Comparison of ENCODE assay signal across 15 cellular contexts in genomic region chr2:32611366-32611765, GRCh38.
"Had no signal": no experiment of that assay in that cellular context is flagged by ENCODE, and none has a peak within 500 bp of the region (broad histone marks: within the 10 kb centered on the region; RNA-seq: fewer than 3 reads in every experiment).

No MANE protein-coding gene starts in this region.

- H3K9me3 ChIP-seq: breast epithelium, esophagus squamous epithelium, mucosa of descending colon, prostate gland, uterus had no signal

- ATAC-seq: foreskin keratinocyte; mucosa of descending colon; naive thymus-derived CD8-positive, alpha-beta T cell; stimulated activated naive CD8-positive, alpha-beta T cell treated with anti-CD3 and anti-CD28 coated beads, Interleukin-15, amount 100 ng/mL, for 72 hours had no signal

- H3K4me1 ChIP-seq: breast epithelium, esophagus squamous epithelium, foreskin keratinocyte, prostate gland, uterus had no signal

- H3K36me3 ChIP-seq: breast epithelium, prostate gland, uterus had no signal

- H3K4me3 Mint-ChIP-seq: activated naive CD8-positive, alpha-beta T cell; activated T-cell treated with anti-CD3 and anti-CD28 coated beads, Interleukin-2, amount 50 U/mL, for 24 hours; naive thymus-derived CD8-positive, alpha-beta T cell; stimulated activated naive CD8-positive, alpha-beta T cell treated with anti-CD3 and anti-CD28 coated beads, Interleukin-15, amount 100 ng/mL, for 72 hours had no signal

- H3K27ac Mint-ChIP-seq: stimulated activated naive CD8-positive, alpha-beta T cell treated with anti-CD3 and anti-CD28 coated beads, Interleukin-15, amount 100 ng/mL, for 72 hours had no signal

- H3K4me3 ChIP-seq: breast epithelium, esophagus squamous epithelium, mucosa of descending colon, prostate gland, uterus had no signal

- H3K4me1 Mint-ChIP-seq: naive thymus-derived CD8-positive, alpha-beta T cell; stimulated activated naive CD8-positive, alpha-beta T cell treated with anti-CD3 and anti-CD28 coated beads, Interleukin-15, amount 100 ng/mL, for 72 hours had no signal

- H3K27me3 ChIP-seq: breast epithelium, esophagus squamous epithelium, foreskin keratinocyte, uterus had no signal

- H3K27me3 Mint-ChIP-seq: activated naive CD8-positive, alpha-beta T cell; activated T-cell treated with anti-CD3 and anti-CD28 coated beads, Interleukin-2, amount 50 U/mL, for 24 hours; naive thymus-derived CD8-positive, alpha-beta T cell; stimulated activated naive CD8-positive, alpha-beta T cell treated with anti-CD3 and anti-CD28 coated beads, Interleukin-15, amount 100 ng/mL, for 72 hours had no signal

- DNase-seq: activated CD4-positive, alpha-beta T cell treated with anti-CD3 and anti-CD28 coated beads, Interleukin-2, amount 50 U/mL, for 1 hour; activated effector memory CD4-positive, alpha-beta T cell treated with anti-CD3 and anti-CD28 coated beads, Interleukin-2, amount 50 U/mL, for 16 hours; activated T-cell treated with anti-CD3 and anti-CD28 coated beads, Interleukin-2, amount 50 U/mL, for 24 hours; anterior cingulate cortex; esophagus squamous epithelium; foreskin keratinocyte; mucosa of descending colon; naive thymus-derived CD8-positive, alpha-beta T cell; stimulated activated CD4-positive, alpha-beta T cell treated with anti-CD3 and anti-CD28 coated beads, Interleukin-4, amount 100 ng/mL, for 24 hours; stimulated activated naive CD8-positive, alpha-beta T cell treated with anti-CD3 and anti-CD28 coated beads, Interleukin-15, amount 100 ng/mL, for 72 hours; T-helper 2 cell; uterus had no signal

- H3K27ac ChIP-seq: breast epithelium, esophagus squamous epithelium, foreskin keratinocyte, prostate gland, uterus had no signal

- H3K9me3 Mint-ChIP-seq: activated T-cell treated with anti-CD3 and anti-CD28 coated beads, Interleukin-2, amount 50 U/mL, for 24 hours; naive thymus-derived CD8-positive, alpha-beta T cell; stimulated activated naive CD8-positive, alpha-beta T cell treated with anti-CD3 and anti-CD28 coated beads, Interleukin-15, amount 100 ng/mL, for 72 hours had no signal
